2 cellular contexts compared by ENCODE assay signal in the genomic region with DNA sequence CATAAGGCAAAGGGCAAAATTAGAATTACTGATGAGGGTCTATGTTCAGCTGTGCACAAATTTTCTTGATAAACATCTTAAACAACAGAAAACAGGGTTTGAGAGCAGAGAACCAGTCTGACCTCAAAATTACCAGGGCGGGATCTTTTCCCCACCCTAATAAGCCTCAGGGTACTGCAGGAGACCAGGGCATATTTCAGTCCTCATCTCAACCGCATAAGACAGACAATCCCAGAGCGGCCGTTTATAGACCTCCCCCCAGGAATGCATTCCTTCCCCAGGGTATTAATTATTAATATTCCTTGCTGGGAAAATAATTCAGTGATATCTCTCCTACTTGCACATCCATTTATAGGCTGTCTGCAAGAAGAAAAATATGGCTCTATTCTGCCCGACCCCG. TPM values are rescaled to one million over a fixed set of nuclear protein-coding genes. Genes with fewer than 3 reads are reported as not detected.
"Had no signal": no experiment of that assay in that cellular context is flagged by ENCODE, and none has a peak within 500 bp of the region (broad histone marks: within the 10 kb centered on the region; RNA-seq: fewer than 3 reads in every experiment).

No MANE protein-coding gene starts in this region.

RNA-seq across cellular contexts. Expression of a gene that starts 16.6 kb away (rescaled TPM):
- total RNA-seq: MCF 10A, NCI-H460 had no signal

RNA-seq across cellular contexts. Expression of a gene that starts 45.5 kb away (rescaled TPM):
- total RNA-seq: MCF 10A, NCI-H460 had no signal
